ENCODE assay signal across 8 cellular contexts in genomic region chr14:102917469-102918211, GRCh38. TPM values are rescaled to one million over a fixed set of nuclear protein-coding genes. Genes with fewer than 3 reads are reported as not detected.
DNase-seq lines count a peak whose midpoint lies in the region; FAIRE-seq and TF ChIP-seq lines count a peak whose summit lies in the region.

No MANE protein-coding gene starts in this region.

- no peak overlapping the region for H3K27ac ChIP-seq in CD4-positive, alpha-beta memory T cell (ENCODE audit: low read depth, low read length)
- H3K27ac ChIP-seq in HEK293 (ENCODE audit: extremely low read depth, low read depth, low read length) (no peak overlapping the region), keratinocyte (ENCODE audit: control insufficient read depth, insufficient read depth, low read length) (no peak overlapping the region)

- in situ Hi-C loops in astrocyte of the spinal cord (cut with HindIII; ENCODE audit: low sequenced_read_pairs) = no loop called here

- no peaks in the 10 kb centered on the region for H3K36me3 ChIP-seq in CD4-positive, alpha-beta memory T cell (ENCODE audit: insufficient read depth, low read length)
- H3K36me3 ChIP-seq in HEK293 (ENCODE audit: control insufficient read depth in 2 of 2, insufficient read depth in 1 of 2, low read length in 2 of 2) (no peaks in the 10 kb centered on the region), keratinocyte (ENCODE audit: control insufficient read depth in 2 of 2, extremely low read depth in 1 of 2, insufficient read depth in 2 of 2, low read length in 2 of 2) (no peaks in the 10 kb centered on the region)

- no peak overlapping the region for H3K4me3 Mint-ChIP-seq in CD4-positive, alpha-beta memory T cell
- no peak overlapping the region for H3K4me3 Mint-ChIP-seq in T-helper 2 cell treated with Interferon-gamma antibody and Interleukin-4, amounts not matched to agents 5 μg/mL and 100 μg/mL, for 36 hours

- no peaks in the 10 kb centered on the region for H3K9me3 ChIP-seq in CD4-positive, alpha-beta memory T cell (ENCODE audit: control insufficient read depth in 1 of 2, low read length in 2 of 2)
- H3K9me3 ChIP-seq in HEK293 (ENCODE audit: control insufficient read depth, insufficient read depth, low read depth, low read length) (no peaks in the 10 kb centered on the region), keratinocyte (ENCODE audit: control insufficient read depth, low read depth, low read length) (peaks cover 1% of the 10 kb centered on the region)

- dilution Hi-C loops in keratinocyte (cut with MboI; ENCODE audit: extremely low pct_ligation_motif_present, low sequenced_read_pairs) = no loop called here

- H3K9me3 Mint-ChIP-seq in CD4-positive, alpha-beta memory T cell = no peaks in the 10 kb centered on the region
- H3K9me3 Mint-ChIP-seq in T-helper 2 cell treated with Interferon-gamma antibody and Interleukin-4, amounts not matched to agents 5 μg/mL and 100 μg/mL, for 36 hours = no peaks in the 10 kb centered on the region

- no peaks in the 10 kb centered on the region for H3K27me3 Mint-ChIP-seq in CD4-positive, alpha-beta memory T cell
- peaks cover under 1% of the 10 kb centered on the region for H3K27me3 Mint-ChIP-seq in T-helper 2 cell treated with Interferon-gamma antibody and Interleukin-4, amounts not matched to agents 5 μg/mL and 100 μg/mL, for 36 hours (ENCODE audit: low read depth)

- no peaks in the 10 kb centered on the region for H3K4me1 ChIP-seq in CD4-positive, alpha-beta memory T cell (ENCODE audit: insufficient read depth, low read length)
- no peaks in the 10 kb centered on the region for H3K4me1 ChIP-seq in HEK293 (ENCODE audit: control insufficient read depth, insufficient read depth, low read length)
- H3K4me1 ChIP-seq in keratinocyte (ENCODE audit: control insufficient read depth, extremely low read depth, insufficient read depth, low read length) = no peaks in the 10 kb centered on the region

- peak overlapping the region in 3 of 7 donors; percentile 2 to 87 (median 10) for H3K27ac Mint-ChIP-seq in CD4-positive, alpha-beta memory T cell
- peak overlapping the region; percentile 65 for H3K27ac Mint-ChIP-seq in T-helper 2 cell treated with Interferon-gamma antibody and Interleukin-4, amounts not matched to agents 5 μg/mL and 100 μg/mL, for 36 hours

- POLR2A ChIA-PET in CD4-positive, alpha-beta memory T cell (lab: Charles Lee; ENCODE audit: partially characterized antibody) = no interaction called here
- POLR2A ChIA-PET in HEK293 (lab: Yijun Ruan, JAX) = no interaction called here

- TF ChIP-seq CTCF in HEK293 (tag by site-specific recombination; IDR thresholded peaks at IDR 0.05) (peak; percentile 64; the same call in 1 of the 2 replicates), astrocyte of the spinal cord (IDR thresholded peaks at IDR 0.05; ENCODE audit: low read depth, low read length) (peak; percentile 82), keratinocyte (optimal IDR thresholded peaks at IDR 0.05 in 1 of 3, IDR thresholded peaks at IDR 0.05 in 1 of 3, conservative IDR thresholded peaks at IDR 0.05 in 1 of 3; ENCODE audit: extremely low read depth in 1 of 3, insufficient read depth in 2 of 3, low read length in 3 of 3) (peak; percentile 60 to 69 (median 61))

- CTCF ChIA-PET in CD4-positive, alpha-beta memory T cell (lab: Charles Lee; ENCODE audit: partially characterized antibody) = interaction anchor here (0.9 to 3.2 kb wide), 5 partner anchors 13 to 393 kb away, joined by 3 to 26 read pairs (median 3); no protein-coding TSS in a partner anchor
- CTCF ChIA-PET in HEK293 (lab: Yijun Ruan, JAX) = interaction anchor here (0.6 to 3.2 kb wide), 11 partner anchors 10 to 473 kb away, joined by 3 to 21 read pairs (median 3); no protein-coding TSS in a partner anchor

- no peaks in the 10 kb centered on the region for H3K9me1 ChIP-seq in keratinocyte (ENCODE audit: control insufficient read depth, extremely low read depth, insufficient read depth, low read length)

- peak in 4 of 5 donors; percentile 34 to 46 (median 43) for DNase-seq in CD4-positive, alpha-beta memory T cell
- peak; percentile 33 for DNase-seq in T-helper 2 cell treated with Interferon-gamma antibody and Interleukin-4, amounts not matched to agents 5 μg/mL and 100 μg/mL, for 36 hours (ENCODE audit: low spot score)
- DNase-seq in astrocyte of the spinal cord (ENCODE audit: low read depth, low spot score) = peak; percentile 41
- no peak for DNase-seq in keratinocyte (ENCODE audit: low read depth, low spot score)
- peak; percentile 18 to 45 (median 35) for DNase-seq in stimulated activated CD4-positive, alpha-beta T cell treated with anti-CD3 and anti-CD28 coated beads, TNF-alpha, amount 100 ng/mL, for 48 hours (ENCODE audit: low read depth in 3 of 3)
- DNase-seq in GF-D8 (lab: John Stamatoyannopoulos, UW) = no peak
- DNase-seq in globus pallidus (ENCODE audit: low spot score) = no peak

- H3K4me3 ChIP-seq in CD4-positive, alpha-beta memory T cell (ENCODE audit: low read length in 2 of 2) = no peak overlapping the region
- H3K4me3 ChIP-seq in HEK293 (ENCODE audit: low read depth, low read length) = no peak overlapping the region
- H3K4me3 ChIP-seq in astrocyte of the spinal cord (ENCODE audit: low read depth, low read length) = no peak overlapping the region
- H3K4me3 ChIP-seq in keratinocyte (ENCODE audit: control insufficient read depth in 2 of 3, extremely low read depth in 1 of 3, insufficient read depth in 2 of 3, low read depth in 1 of 3, low read length in 3 of 3) = no peak overlapping the region

- no peaks in the 10 kb centered on the region for H3K79me2 ChIP-seq in keratinocyte (ENCODE audit: control insufficient read depth, insufficient read depth, low read length)

- H2AFZ ChIP-seq in keratinocyte (ENCODE audit: control insufficient read depth, low read length) = no peak overlapping the region

- no peaks in the 10 kb centered on the region for H3K36me3 Mint-ChIP-seq in CD4-positive, alpha-beta memory T cell
- H3K36me3 Mint-ChIP-seq in T-helper 2 cell treated with Interferon-gamma antibody and Interleukin-4, amounts not matched to agents 5 μg/mL and 100 μg/mL, for 36 hours (ENCODE audit: low read depth) = no peaks in the 10 kb centered on the region

- peaks cover 0 to 1% (median 0%) of the 10 kb centered on the region in 4 donors for H3K4me1 Mint-ChIP-seq in CD4-positive, alpha-beta memory T cell
- no peaks in the 10 kb centered on the region for H3K4me1 Mint-ChIP-seq in T-helper 2 cell treated with Interferon-gamma antibody and Interleukin-4, amounts not matched to agents 5 μg/mL and 100 μg/mL, for 36 hours (ENCODE audit: low read depth)

- FAIRE-seq in keratinocyte (lab: Jason Lieb, UNC) = no peak

- H3K27me3 ChIP-seq in CD4-positive, alpha-beta memory T cell (ENCODE audit: insufficient read depth, low read length) = no peaks in the 10 kb centered on the region
- H3K27me3 ChIP-seq in keratinocyte (ENCODE audit: control insufficient read depth, extremely low read depth, insufficient read depth, low read length) = peaks cover 9% of the 10 kb centered on the region

- no peak overlapping the region for H3K9ac ChIP-seq in keratinocyte (ENCODE audit: control insufficient read depth, extremely low read depth, insufficient read depth, low read length)

- intact Hi-C loops in CD4-positive, alpha-beta memory T cell (cut with micrococcal nuclease) = loop anchor here (1.0 to 5.0 kb wide), 3 partner anchors 142 to 395 kb away; no protein-coding TSS in a partner anchor

- H4K20me1 ChIP-seq in keratinocyte (ENCODE audit: control insufficient read depth, extremely low read depth, insufficient read depth, low read length) = no peaks in the 10 kb centered on the region

- H3K4me2 ChIP-seq in keratinocyte (ENCODE audit: control insufficient read depth, extremely low read depth, insufficient read depth, low read depth, low read length) = no peak overlapping the region

TF ChIP-seq in HEK293, 187 proteins besides CTCF, POLR2A, EP300 and RAD21 (continues in another document):
- no peak for TF ChIP-seq SP3 (tag by site-specific recombination; IDR thresholded peaks at IDR 0.05)
- TF ChIP-seq ZNF837 (tag by site-specific recombination; IDR thresholded peaks at IDR 0.05) = no peak
- TF ChIP-seq TRIM28 (IDR thresholded peaks at IDR 0.05; ENCODE audit: borderline replicate concordance, low read length) = no peak
- TF ChIP-seq ZBTB17 (tag by site-specific recombination; IDR thresholded peaks at IDR 0.05) = no peak
- TF ChIP-seq ZBTB48 (tag by site-specific recombination; IDR thresholded peaks at IDR 0.05) = peak; percentile 23; the same call in 1 of the 2 replicates
- TF ChIP-seq GLIS2 (tag by site-specific recombination; IDR thresholded peaks at IDR 0.05) = peak; percentile 66
- no peak for TF ChIP-seq ELK4 (IDR thresholded peaks at IDR 0.05; ENCODE audit: borderline replicate concordance, low read depth, low read length)
- TF ChIP-seq SP7 (tag by site-specific recombination; IDR thresholded peaks at IDR 0.05) = 0 out of 2 replicates have a peak, but pooled peaks have one; percentile 36
- peak; percentile 87 for TF ChIP-seq ZNF654 (tag by site-specific recombination; IDR thresholded peaks at IDR 0.05; ENCODE audit: low read depth)
- no peak for TF ChIP-seq ZNF391 (tag by site-specific recombination; IDR thresholded peaks at IDR 0.05; ENCODE audit: borderline replicate concordance, low read depth)

RNA-seq across cellular contexts. Expression of gene AMN, which starts 4.8 kb away (rescaled TPM):
- total RNA-seq in CD4-positive, alpha-beta memory T cell = 1 to 10 TPM; 5.1 to 7.1 TPM
- polyA plus RNA-seq in CD4-positive, alpha-beta memory T cell = 1 to 10 TPM in 1 of 2 donors, under 1 TPM in 1; 0.77 to 2.1 TPM
- polyA plus RNA-seq in keratinocyte = 0.14 to 0.31 TPM (median 0.22 TPM) in 3 replicates
- 0.11 TPM for polyA plus RNA-seq in keratinocyte (2011; ENCODE audit: low read depth)
- 0.17 and 0.21 TPM in 2 replicates for polyA plus RNA-seq in keratinocyte (2011; cell fraction: cytosol; rRNA removed)
- 0.87 and 1.3 TPM in 2 replicates for polyA plus RNA-seq in keratinocyte (2011; cell fraction: nucleus; rRNA removed)
- polyA plus RNA-seq in keratinocyte (2012; ENCODE audit: low replicate concordance) = 0.73 and 1.8 TPM in 2 replicates
- 0.16 TPM in 1 of 3 replicates, not detected in the others for polyA minus RNA-seq in keratinocyte
- 1.2 TPM for polyA minus RNA-seq in keratinocyte (2011; cell fraction: cytosol; rRNA and poly(A)+ RNA removed)
- 0.23 and 1.8 TPM in 2 replicates for polyA minus RNA-seq in keratinocyte (2011; cell fraction: nucleus; rRNA and poly(A)+ RNA removed)

Comparison
In these comparisons a context has a peak if more than half of its experiments do, and no peak if none do; other contexts are left out.
1. DNase-seq: peak in CD4-positive, alpha-beta memory T cell (4 of 5), T-helper 2 cell treated with Interferon-gamma antibody and Interleukin-4, amounts not matched to agents 5 μg/mL and 100 μg/mL, for 36 hours (single experiment), astrocyte of the spinal cord (single experiment) and stimulated activated CD4-positive, alpha-beta T cell treated with anti-CD3 and anti-CD28 coated beads, TNF-alpha, amount 100 ng/mL, for 48 hours (3 of 3); none in keratinocyte (single experiment), GF-D8 (single experiment) and globus pallidus (single experiment).
2. Peak in every context shown above with its lines, with median percentiles within 50 percentile points of each other: CTCF ChIP-seq.